20 cellular contexts compared by ENCODE assay signal in the genomic region with DNA sequence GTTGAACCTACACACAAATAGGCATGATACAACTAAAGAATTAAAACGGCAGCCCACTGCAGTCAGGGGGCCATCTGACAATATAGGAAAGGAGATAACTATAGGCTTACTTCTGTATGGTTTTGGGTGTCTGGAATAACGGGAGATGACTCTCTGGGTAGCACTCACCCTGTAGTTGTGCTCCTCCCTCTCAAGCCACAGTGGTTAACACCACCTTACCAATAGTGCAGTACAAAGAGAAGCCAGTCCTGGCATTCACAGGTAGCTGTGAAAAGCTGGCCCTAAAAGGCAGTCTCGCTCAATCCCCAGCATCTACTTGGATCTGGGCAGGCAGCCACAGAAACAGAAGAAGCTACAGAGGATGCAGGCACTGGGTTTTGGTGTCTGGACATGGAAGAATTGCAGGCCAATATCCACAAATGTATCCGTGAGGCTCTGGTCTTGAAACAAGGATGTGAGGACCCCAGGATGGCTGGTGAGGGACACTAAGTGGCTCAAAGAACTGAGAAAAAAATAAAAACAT.
DNase-seq lines count a peak whose midpoint lies in the region; ATAC-seq, FAIRE-seq and TF ChIP-seq lines count a peak whose summit lies in the region.
"Had no signal": no experiment of that assay in that cellular context is flagged by ENCODE, and none has a peak within 500 bp of the region (broad histone marks: within the 10 kb centered on the region; RNA-seq: fewer than 3 reads in every experiment).

No MANE protein-coding gene starts in this region.

- H2BK20ac ChIP-seq in H1 (ENCODE audit: low read length): no peak overlapping the region

- H3K9ac ChIP-seq in PC-3 (ENCODE audit: low read length) (peak overlapping the region; percentile 23; the same call in 1 of the 2 replicates), H1 (replicated peaks in 1 of 4; ENCODE audit: extremely low read depth in 1 of 4, low read depth in 3 of 4, low read length in 3 of 4) (no peak overlapping the region)

- H3K23ac ChIP-seq in H1 (ENCODE audit: insufficient read length): no peak overlapping the region

- no peak overlapping the region for H4K91ac ChIP-seq in H1 (replicated peaks; ENCODE audit: insufficient read length, low read length)

- H3K36me3 ChIP-seq in PC-3 (ENCODE audit: low read depth, low read length) (peaks cover 7% of the 10 kb centered on the region; the same call in 1 of the 2 replicates), H1 (ENCODE audit: control insufficient read depth in 2 of 4, insufficient read depth in 4 of 4, low read length in 3 of 4) (no peaks in the 10 kb centered on the region), gastrocnemius medialis (no peaks in the 10 kb centered on the region), lower lobe of right lung (no peaks in the 10 kb centered on the region)
- no peaks in the 10 kb centered on the region for H3K36me3 ChIP-seq in effector memory CD4-positive, alpha-beta T cell (ENCODE audit: control insufficient read depth, insufficient read depth, low read length)
- H3K36me3 ChIP-seq: tibial nerve had no signal

- H2BK15ac ChIP-seq in H1 (ENCODE audit: low read length): peak overlapping the region; percentile 49; the same call in 1 of the 2 replicates

- TF ChIP-seq POLR2A in H1 (IDR thresholded peaks at IDR 0.05; ENCODE audit: control extremely low read depth in 1 of 2, low read depth in 2 of 2, low read length in 2 of 2) (no peak), gastrocnemius medialis (IDR thresholded peaks at IDR 0.05) (no peak)

- BruUV-seq in PC-3 (replicated peaks; lab: Mats Ljungman, UMichigan): no TSS peak

- H3K79me1 ChIP-seq in H1 (ENCODE audit: low read depth, low read length): no peaks in the 10 kb centered on the region

- ATAC-seq in PC-3: no peak
- peak; percentile 2 to 12 for ATAC-seq in gastrocnemius medialis
- no peak for ATAC-seq in lower lobe of right lung
- ATAC-seq: body of pancreas had no signal

- H3K23me2 ChIP-seq in H1 (ENCODE audit: low read depth, low read length): no peaks in the 10 kb centered on the region; the same call in 1 of the 2 replicates

- no peak overlapping the region for H4K8ac ChIP-seq in H1 (ENCODE audit: extremely low read depth, insufficient read depth, low read length)

- peak overlapping the region; percentile 94 for H3K27ac ChIP-seq in PC-3 (ENCODE audit: low read length)
- no peak overlapping the region for H3K27ac ChIP-seq in H1 (ENCODE audit: low read depth, low read length)
- H3K27ac ChIP-seq in gastrocnemius medialis: peak overlapping the region; percentile 81 to 95 (median 86)
- no peak overlapping the region for H3K27ac ChIP-seq in effector memory CD4-positive, alpha-beta T cell (ENCODE audit: insufficient read depth, low read length, poor library complexity, severe bottlenecking)
- no peak overlapping the region for H3K27ac ChIP-seq in lower lobe of right lung
- H3K27ac ChIP-seq: 22Rv1, body of pancreas, tibial nerve had no signal

- H2AK5ac ChIP-seq in H1 (ENCODE audit: low read depth, low read length): 0 out of 2 replicates have a peak overlapping the region, but pooled peaks have one; percentile 14

- H3K79me2 ChIP-seq in PC-3 (ENCODE audit: low read length) (peaks cover 22% of the 10 kb centered on the region; the same call in 1 of the 2 replicates), H1 (ENCODE audit: control insufficient read depth in 1 of 2, insufficient read depth in 2 of 2, low read length in 2 of 2) (no peaks in the 10 kb centered on the region)

- no peak for FAIRE-seq in H1 (lab: Jason Lieb, UNC)

- TF ChIP-seq RAD21 in H1 (IDR thresholded peaks at IDR 0.05 in 1 of 2, conservative IDR thresholded peaks at IDR 0.05 in 1 of 2; ENCODE audit: low read depth in 2 of 2, low read length in 2 of 2): no peak

- TF ChIP-seq EP300 in H1 (IDR thresholded peaks at IDR 0.05; ENCODE audit: borderline replicate concordance in 1 of 2, low read depth in 2 of 2, low read length in 2 of 2): no peak

- H4K20me1 ChIP-seq in PC-3 (ENCODE audit: low read length) (0 out of 2 replicates have a peak, but pooled peaks cover 4% of the 10 kb centered on the region), H1 (replicated peaks in 1 of 2; ENCODE audit: control insufficient read depth in 1 of 2, insufficient read depth in 2 of 2, low read length in 2 of 2) (peaks cover 0 to 2% of the 10 kb centered on the region in 2 experiments)

- WGBS in H1 (ENCODE audit: extremely low coverage in 1 of 2, insufficient coverage in 1 of 2, insufficient read length in 1 of 2, insufficient replicate concordance in 2 of 2, low coverage in 1 of 2, low lambda C conversion rate in 2 of 2, missing lambda C conversion rate in 1 of 2), 2 experiments: 83% methylated on average over 4 of the region's 4 CpGs; no CpG with 5 or more reads in 1 of the 2 experiments

- H3K9me3 ChIP-seq in PC-3 (ENCODE audit: low read length) (no peaks in the 10 kb centered on the region), H1 (ENCODE audit: insufficient read depth in 2 of 2, low read depth in 1 of 2, low read length in 1 of 2) (peaks cover 0 to 4% of the 10 kb centered on the region in 2 experiments; a peak in 1 of 4 replicates), gastrocnemius medialis (no peaks in the 10 kb centered on the region), lower lobe of right lung (no peaks in the 10 kb centered on the region)
- no peaks in the 10 kb centered on the region for H3K9me3 ChIP-seq in effector memory CD4-positive, alpha-beta T cell (ENCODE audit: control insufficient read depth, low read length)
- H3K9me3 ChIP-seq: body of pancreas, tibial nerve had no signal

- POLR2A ChIA-PET in PC-3 (lab: Charles Lee; ENCODE audit: unreplicated experiment): no interaction called here
- POLR2A ChIA-PET in H1 (lab: Charles Lee; ENCODE audit: partially characterized antibody): no interaction called here

- in situ Hi-C loops in gastrocnemius medialis (cut with MboI; ENCODE audit: low sequenced_read_pairs in 4 of 4) (no loop called here), GM13976 (cut with MboI; ENCODE audit: low sequenced_read_pairs, unreplicated experiment) (no loop called here)

- DNase-seq in NK-92 treated with Interleukin-12 subunit alpha and Interleukin-12 subunit beta, amount 100 ng/mL, for 24 hours (lab: John Stamatoyannopoulos, UW): peak; percentile 27
- DNase-seq in NK-92 (lab: John Stamatoyannopoulos, UW; ENCODE audit: unreplicated experiment) (no peak), PC-3 (no peak), H1 (ENCODE audit: low read depth in 1 of 2, low spot score in 2 of 2) (no peak), gastrocnemius medialis (peak in 1 of 2 donors; percentile 47), GM13976 (ENCODE audit: low spot score) (no peak), lower lobe of right lung (no peak)
- DNase-seq in effector memory CD4-positive, alpha-beta T cell: no peak
- DNase-seq: activated CD4-positive, alpha-beta T cell treated with anti-CD3 and anti-CD28 coated beads, Interleukin-2, amount 50 U/mL, for 1 hour; activated naive CD4-positive, alpha-beta T cell treated with anti-CD3 and anti-CD28 coated beads, Interleukin-2, amount 10 ng/mL, durations not matched to agents 7 days and 5 days; body of pancreas; DMS 273 treated with DMSO at 0.1 percent for 48 hours; GDM1; left colon; NCI-H1105 treated with DMSO at 0.1 percent for 48 hours; NCI-H2081 treated with DMSO at 0.1 percent for 48 hours; NCI-H524; T-cell had no signal

- H4K5ac ChIP-seq in H1 (ENCODE audit: insufficient read length, low read depth, low read length): no peak overlapping the region

- no peak overlapping the region for H2BK120ac ChIP-seq in H1 (replicated peaks; ENCODE audit: low read depth, low read length)

- H2AFZ ChIP-seq in PC-3 (ENCODE audit: low read length) (0 out of 2 replicates have a peak overlapping the region, but pooled peaks have one; percentile 5), H1 (ENCODE audit: low read length) (no peak overlapping the region)

- intact Hi-C loops in PC-3 (cut with micrococcal nuclease) (loop anchor here (1.0 to 5.0 kb wide), 5 partner anchors 56 to 284 kb away; a partner anchor contains a TSS), gastrocnemius medialis (cut with DNase I; ENCODE audit: low total_unique reads) (no loop called here), lower lobe of right lung (cut with DNase I) (no loop called here)

- H3K4me2 ChIP-seq in PC-3 (ENCODE audit: low read length) (peak overlapping the region; percentile 60), H1 (ENCODE audit: insufficient read depth in 1 of 2, low read depth in 2 of 2, low read length in 2 of 2) (no peak overlapping the region)

- no peak overlapping the region for H3K14ac ChIP-seq in H1 (ENCODE audit: insufficient read length)

- H2BK5ac ChIP-seq in H1 (ENCODE audit: low read depth, low read length): no peak overlapping the region

- H3K9me2 ChIP-seq in PC-3 (replicated peaks; ENCODE audit: low read length): no peaks in the 10 kb centered on the region

- no peak overlapping the region for H3K18ac ChIP-seq in H1 (ENCODE audit: extremely low read depth, low read length)

- H3K27me3 ChIP-seq in PC-3 (ENCODE audit: low read length): no peaks in the 10 kb centered on the region
- H3K27me3 ChIP-seq in H1 (replicated peaks in 1 of 4; ENCODE audit: control insufficient read depth in 3 of 4, extremely low read depth in 1 of 4, insufficient read depth in 3 of 4, low read length in 3 of 4): peaks cover 3 to 36% (median 24%) of the 10 kb centered on the region in 4 experiments; a peak in 6 of 7 replicates
- H3K27me3 ChIP-seq in gastrocnemius medialis: no peaks in the 10 kb centered on the region
- no peaks in the 10 kb centered on the region for H3K27me3 ChIP-seq in effector memory CD4-positive, alpha-beta T cell (replicated peaks; ENCODE audit: control insufficient read depth, insufficient read depth, low read length, poor library complexity, severe bottlenecking)
- H3K27me3 ChIP-seq in lower lobe of right lung (ENCODE audit: low read depth): no peaks in the 10 kb centered on the region
- H3K27me3 ChIP-seq: body of pancreas, tibial nerve had no signal

- no peak overlapping the region for H3K4ac ChIP-seq in H1 (replicated peaks; ENCODE audit: insufficient read length, low read depth, low read length)

- peaks cover 27% of the 10 kb centered on the region for H3K4me1 ChIP-seq in PC-3 (ENCODE audit: insufficient read depth, low read length)
- H3K4me1 ChIP-seq in H1 (replicated peaks in 1 of 4; ENCODE audit: control insufficient read depth in 3 of 4, insufficient read depth in 4 of 4, low read length in 3 of 4): peaks cover 7 to 17% (median 11%) of the 10 kb centered on the region in 4 experiments
- peaks cover 59 to 79% of the 10 kb centered on the region in 2 donors for H3K4me1 ChIP-seq in gastrocnemius medialis
- no peaks in the 10 kb centered on the region for H3K4me1 ChIP-seq in effector memory CD4-positive, alpha-beta T cell (ENCODE audit: control insufficient read depth, insufficient read depth, low read length, poor library complexity, severe bottlenecking)
- H3K4me1 ChIP-seq in lower lobe of right lung: no peaks in the 10 kb centered on the region
- H3K4me1 ChIP-seq: body of pancreas, tibial nerve had no signal

- no peak overlapping the region for H3K56ac ChIP-seq in H1 (replicated peaks; ENCODE audit: insufficient read length, low read depth, low read length)

- H2BK12ac ChIP-seq in H1 (ENCODE audit: low read depth, low read length): peak overlapping the region; percentile 52; the same call in 1 of the 2 replicates

- H3K4me3 ChIP-seq in PC-3 (ENCODE audit: low read length) (no peak overlapping the region), H1 (ENCODE audit: extremely low read depth in 1 of 4, insufficient read depth in 2 of 4, low read depth in 3 of 4, low read length in 4 of 4) (no peak overlapping the region), gastrocnemius medialis (no peak overlapping the region), lower lobe of right lung (no peak overlapping the region)
- no peak overlapping the region for H3K4me3 ChIP-seq in effector memory CD4-positive, alpha-beta T cell (ENCODE audit: insufficient read depth, low read depth, low read length, poor library complexity, severe bottlenecking)
- H3K4me3 ChIP-seq: body of pancreas, tibial nerve had no signal

- TF ChIP-seq CTCF in PC-3 (conservative IDR thresholded peaks at IDR 0.05; ENCODE audit: low read depth, low read length) (no peak), H1 (IDR thresholded peaks at IDR 0.05; ENCODE audit: control extremely low read depth in 1 of 3, insufficient read depth in 1 of 3, low read depth in 1 of 3, low read length in 3 of 3) (no peak), gastrocnemius medialis (IDR thresholded peaks at IDR 0.05 in 4 of 5, conservative IDR thresholded peaks at IDR 0.05 in 1 of 5) (no peak), GM13976 (IDR thresholded peaks at IDR 0.05; ENCODE audit: borderline replicate concordance, control extremely low read depth, extremely low read depth, insufficient read depth, missing control alignments) (no peak), lower lobe of right lung (IDR thresholded peaks at IDR 0.05) (no peak)

- CTCF ChIA-PET in PC-3 (lab: Charles Lee) (no interaction called here), H1 (lab: Charles Lee; ENCODE audit: partially characterized antibody) (no interaction called here)

- H3F3A ChIP-seq in PC-3 (ENCODE audit: low read length, unreplicated experiment): peaks cover 13% of the 10 kb centered on the region

Comparison
In these comparisons a context has a peak if more than half of its experiments do, and no peak if none do; other contexts are left out.
1. ATAC-seq: peak in gastrocnemius medialis (2 of 2); none in PC-3 (single experiment) and lower lobe of right lung (0 of 2).
2. H3K27ac ChIP-seq: peak in PC-3 (single experiment) and gastrocnemius medialis (4 of 4); none in H1 (single experiment), effector memory CD4-positive, alpha-beta T cell (single experiment) and lower lobe of right lung (single experiment).